In genomic region chr12:130350715-130351114, GRCh38 we compare ENCODE assay signal across 19 cellular contexts. TPM values are rescaled to one million over a fixed set of nuclear protein-coding genes. Genes with fewer than 3 reads are reported as not detected.
DNase-seq lines count a peak whose midpoint lies in the region; ATAC-seq and TF ChIP-seq lines count a peak whose summit lies in the region.
"Had no signal": no experiment of that assay in that cellular context is flagged by ENCODE, and none has a peak within 500 bp of the region (broad histone marks: within the 10 kb centered on the region; RNA-seq: fewer than 3 reads in every experiment).

No MANE protein-coding gene starts in this region.

- H3K56ac ChIP-seq in H9 (ENCODE audit: insufficient read length, low read depth, low read length), result no peak overlapping the region

- H3K27ac ChIP-seq in H9 (ENCODE audit: insufficient read length, low read depth, low read length) (peak overlapping the region; percentile 15), foreskin keratinocyte (peak overlapping the region; percentile 74), trophoblast cell (ENCODE audit: low read depth, low read length) (no peak overlapping the region), dorsolateral prefrontal cortex (no peak overlapping the region)

- intact Hi-C loops in dorsolateral prefrontal cortex (cut with DNase I), result no loop called here

- WGBS in H9 (ENCODE audit: extremely low coverage, insufficient read length, low lambda C conversion rate), result no CpG with 5 or more reads among the region's 2 CpGs
- WGBS in trophoblast cell (ENCODE audit: extremely low coverage, insufficient coverage, insufficient read length), result no CpG with 5 or more reads among the region's 2 CpGs

- no peak overlapping the region for H2BK15ac ChIP-seq in H9 (ENCODE audit: low read depth, low read length)

- H4K20me1 ChIP-seq in H9 (ENCODE audit: control insufficient read depth, insufficient read depth, insufficient read length), result no peaks in the 10 kb centered on the region

- no peaks in the 10 kb centered on the region for H3K9me3 ChIP-seq in H9 (ENCODE audit: control insufficient read depth, low read depth, low read length)
- no peaks in the 10 kb centered on the region for H3K9me3 ChIP-seq in trophoblast cell (ENCODE audit: insufficient read depth, low read depth, low read length)
- H3K9me3 ChIP-seq: BE2C, HAP-1 had no signal

- H3K27me3 ChIP-seq in H9 (ENCODE audit: insufficient read depth, low read length) (no peaks in the 10 kb centered on the region), foreskin keratinocyte (no peaks in the 10 kb centered on the region), trophoblast cell (ENCODE audit: insufficient read depth, low read length) (no peaks in the 10 kb centered on the region), dorsolateral prefrontal cortex (peaks cover 0 to 63% (median 11%) of the 10 kb centered on the region in 45 donors)

- no peak overlapping the region for H4K91ac ChIP-seq in H9 (ENCODE audit: insufficient read length, low read depth, low read length)
- no peak overlapping the region for H4K91ac ChIP-seq in trophoblast cell (ENCODE audit: low read depth, low read length)

- peaks cover 26% of the 10 kb centered on the region for H3K27me3 Mint-ChIP-seq in H9 (ENCODE audit: low read depth)
- H3K27me3 Mint-ChIP-seq: CD8-positive, alpha-beta memory T cell had no signal

- H3T11ph ChIP-seq in H9 (ENCODE audit: low read length), result no peak overlapping the region

- H2BK12ac ChIP-seq in H9 (ENCODE audit: insufficient read length, low read depth, low read length) (no peak overlapping the region), trophoblast cell (ENCODE audit: low read length) (no peak overlapping the region)

- no peaks in the 10 kb centered on the region for H3K9me3 Mint-ChIP-seq in H9

- H2AK5ac ChIP-seq in H9 (ENCODE audit: insufficient read length, low read length) (no peak overlapping the region), trophoblast cell (ENCODE audit: low read length) (no peak overlapping the region)

- H3K79me2 ChIP-seq in H9 (ENCODE audit: insufficient read depth, low read length) (no peaks in the 10 kb centered on the region), trophoblast cell (ENCODE audit: control insufficient read depth, insufficient read depth, low read length, poor library complexity) (no peaks in the 10 kb centered on the region)

- ATAC-seq in foreskin keratinocyte (peak; percentile 0), GM21825 (IDR thresholded peaks at IDR 0.05; ENCODE audit: unreplicated experiment) (no peak)
- ATAC-seq: GM12878 had no signal

- no peak overlapping the region for H4K5ac ChIP-seq in H9 (ENCODE audit: insufficient read length, low read depth, low read length)

- H2BK20ac ChIP-seq in H9 (ENCODE audit: low read depth, low read length, poor library complexity, severe bottlenecking), result no peak overlapping the region

- H2AFZ ChIP-seq in H9 (ENCODE audit: low read length), result no peak overlapping the region
- no peak overlapping the region for H2AFZ ChIP-seq in trophoblast cell (ENCODE audit: insufficient read depth, low read length, poor library complexity)

- H3K4ac ChIP-seq in H9 (ENCODE audit: low read depth, low read length) (no peak overlapping the region), trophoblast cell (ENCODE audit: low read depth, low read length) (no peak overlapping the region)

- DNase-seq in H9, result no peak
- no peak for DNase-seq in foreskin keratinocyte
- peak; percentile 37 to 64 for DNase-seq in trophoblast cell
- no peak for DNase-seq in dorsolateral prefrontal cortex
- no peak for DNase-seq in NCI-H187 (lab: John Stamatoyannopoulos, UW)
- DNase-seq in ecto neural progenitor cell (ENCODE audit: low spot score), result no peak
- DNase-seq: ACHN; BE2C; C1 segment of cervical spinal cord; CD4-positive, CD25-positive, alpha-beta regulatory T cell; CD8-positive, alpha-beta memory T cell; COR-L47; DND-41; EL had no signal

- no peaks in the 10 kb centered on the region for H3K36me3 ChIP-seq in trophoblast cell (ENCODE audit: control insufficient read depth in 1 of 2, insufficient read depth in 2 of 2, low read length in 2 of 2)
- H3K36me3 ChIP-seq: BE2C, HAP-1 had no signal

- no peak for TF ChIP-seq CTCF in H9 (conservative IDR thresholded peaks at IDR 0.05)
- TF ChIP-seq CTCF in foreskin keratinocyte (conservative IDR thresholded peaks at IDR 0.05), result no peak
- no peak for TF ChIP-seq CTCF in dorsolateral prefrontal cortex (IDR thresholded peaks at IDR 0.05 in 54 of 56, conservative IDR thresholded peaks at IDR 0.05 in 2 of 56; ENCODE audit: low read depth in 1 of 56, partially characterized antibody in 56 of 56)

- peaks cover 3 to 4% of the 10 kb centered on the region in 2 experiments; a peak in 1 of 4 replicates for H3K4me1 Mint-ChIP-seq in H9
- H3K4me1 Mint-ChIP-seq: CD8-positive, alpha-beta memory T cell had no signal

- H3K4me3 ChIP-seq in trophoblast cell (ENCODE audit: low read depth, low read length) (no peak overlapping the region), dorsolateral prefrontal cortex (no peak overlapping the region)
- H3K4me3 ChIP-seq: GM12878, HAP-1 had no signal

- H4K8ac ChIP-seq in H9 (replicated peaks; ENCODE audit: insufficient read length, low read depth, low read length) (no peak overlapping the region), trophoblast cell (ENCODE audit: low read depth, low read length) (no peak overlapping the region)

- H3K23me2 ChIP-seq in H9 (ENCODE audit: insufficient read length, low read depth, low read length, poor library complexity, severe bottlenecking), result no peaks in the 10 kb centered on the region

- H3K14ac ChIP-seq in H9 (ENCODE audit: insufficient read depth, low read length) (no peak overlapping the region), trophoblast cell (ENCODE audit: low read length) (no peak overlapping the region)

- H2BK120ac ChIP-seq in H9 (ENCODE audit: low read depth, low read length, poor library complexity, severe bottlenecking) (no peak overlapping the region), trophoblast cell (ENCODE audit: insufficient read depth, low read length, poor library complexity) (no peak overlapping the region)

- no peak overlapping the region for H3K27ac Mint-ChIP-seq in H9
- H3K27ac Mint-ChIP-seq: CD4-positive, CD25-positive, alpha-beta regulatory T cell; CD8-positive, alpha-beta memory T cell had no signal

- H3K79me1 ChIP-seq in H9 (ENCODE audit: insufficient read depth, low read depth, low read length, poor library complexity, severe bottlenecking), result no peaks in the 10 kb centered on the region
- H3K79me1 ChIP-seq in trophoblast cell (ENCODE audit: low read length), result no peaks in the 10 kb centered on the region

- H4K12ac ChIP-seq in trophoblast cell (ENCODE audit: low read depth, low read length), result no peak overlapping the region

- H3K9ac ChIP-seq in H9 (ENCODE audit: extremely low read depth, insufficient read length, low read length), result no peak overlapping the region
- H3K9ac ChIP-seq in trophoblast cell (ENCODE audit: low read length), result no peak overlapping the region

- no peaks in the 10 kb centered on the region; a peak in 1 of 7 replicates for H3K36me3 Mint-ChIP-seq in H9 (ENCODE audit: insufficient read depth in 1 of 3, low read depth in 3 of 3)
- H3K36me3 Mint-ChIP-seq: CD4-positive, CD25-positive, alpha-beta regulatory T cell; CD8-positive, alpha-beta memory T cell had no signal

- H3K4me2 ChIP-seq in H9 (ENCODE audit: insufficient read depth, insufficient read length, low read length), result no peak overlapping the region
- H3K4me2 ChIP-seq in trophoblast cell (ENCODE audit: low read length), result no peak overlapping the region

- H3K18ac ChIP-seq in H9 (ENCODE audit: insufficient read length, low read depth, low read length) (no peak overlapping the region), trophoblast cell (ENCODE audit: low read length) (no peak overlapping the region)

- H2BK5ac ChIP-seq in H9 (ENCODE audit: insufficient read length, low read length) (no peak overlapping the region), trophoblast cell (ENCODE audit: low read depth, low read length, poor library complexity) (no peak overlapping the region)

- H3K4me3 Mint-ChIP-seq in H9, result no peak overlapping the region
- H3K4me3 Mint-ChIP-seq: CD4-positive, CD25-positive, alpha-beta regulatory T cell; CD8-positive, alpha-beta memory T cell had no signal

- H3K4me1 ChIP-seq in H9 (ENCODE audit: insufficient read depth, low read length) (no peaks in the 10 kb centered on the region), foreskin keratinocyte (peaks cover 16% of the 10 kb centered on the region), trophoblast cell (ENCODE audit: control insufficient read depth in 1 of 2, insufficient read depth in 2 of 2, low read length in 2 of 2) (peaks cover 0 to 2% of the 10 kb centered on the region in 2 experiments)
- H3K4me1 ChIP-seq: BE2C, HAP-1 had no signal

- no peak overlapping the region for H3K23ac ChIP-seq in H9 (ENCODE audit: insufficient read length, low read depth, low read length)
- no peak overlapping the region for H3K23ac ChIP-seq in trophoblast cell (ENCODE audit: low read length)

TF ChIP-seq in PFSK-1, 5 proteins besides CTCF, POLR2A, EP300 and RAD21 (continues in another document):
- TF ChIP-seq TAF1 (IDR thresholded peaks at IDR 0.05; ENCODE audit: borderline replicate concordance, insufficient read depth, low read length) (no peak), FOXP2 (optimal IDR thresholded peaks at IDR 0.05; ENCODE audit: borderline replicate concordance, extremely low read depth, extremely low read length, insufficient read depth) (no peak)

RNA-seq across cellular contexts. Expression of gene PIWIL1, which starts 13.0 kb away (rescaled TPM):
- total RNA-seq in H9 (2021) (not detected in 2 replicates), foreskin keratinocyte (0.04 and 0.14 TPM in 2 replicates), dorsolateral prefrontal cortex (1 to 10 TPM in 3 of 120 experiments, under 1 TPM in 20, not detected in 97; 0.10 to 5.6 (median 0.40) TPM)
- 19.3 TPM for polyA plus RNA-seq in PFSK-1 (2012; ENCODE audit: insufficient read length, low read depth)
- polyA plus RNA-seq in foreskin keratinocyte, result 0.04 TPM in 1 of 2 replicates, not detected in the other
- not detected in 2 replicates for polyA plus RNA-seq in trophoblast cell (2013)
- total RNA-seq: CD4-positive, CD25-positive, alpha-beta regulatory T cell; CD8-positive, alpha-beta memory T cell; GM12878; H1 had no signal
- polyA plus RNA-seq: CD4-positive, CD25-positive, alpha-beta regulatory T cell; CD8-positive, alpha-beta memory T cell; GM12878; H1 had no signal

Comparison
In these comparisons a context has a peak if more than half of its experiments do, and no peak if none do; other contexts are left out.
1. DNase-seq: peak in trophoblast cell (2 of 2); none in H9 (single experiment), foreskin keratinocyte (0 of 2), dorsolateral prefrontal cortex (0 of 10), NCI-H187 (0 of 2) and ecto neural progenitor cell (single experiment).
2. H3K27ac ChIP-seq: peak in H9 (single experiment) and foreskin keratinocyte (single experiment); none in trophoblast cell (single experiment) and dorsolateral prefrontal cortex (0 of 59).